Comparison of ENCODE assay signal across 8 cellular contexts in genomic region chr15:21258635-21259034, GRCh38.
A peak's percentile ranks its signal among the peaks of the same experiment; 100 is the strongest.
DNase-seq lines count a peak whose midpoint lies in the region; ATAC-seq, FAIRE-seq and TF ChIP-seq lines count a peak whose summit lies in the region.
"Not testable (repeated sequence)": the region's sequence is repeated elsewhere in the genome, so short reads cannot be mapped to it uniquely, and the experiment has no call there.

No MANE protein-coding gene starts in this region.

- peaks cover 30% of the 10 kb centered on the region for H3K9me3 ChIP-seq in A549
- H3K9me3 ChIP-seq in MM.1S (replicated peaks; ENCODE audit: insufficient read depth, low read length); mammary epithelial cell (replicated peaks; ENCODE audit: insufficient read depth, low read length): not testable (repeated sequence)

- H3F3A ChIP-seq in MM.1S (ENCODE audit: insufficient read depth, low read length), result not testable (repeated sequence)

- H3K4me1 ChIP-seq in A549; MM.1S (ENCODE audit: low read length); mammary epithelial cell (ENCODE audit: insufficient read depth, low read length): not testable (repeated sequence)

- not testable (repeated sequence) for H3K9ac ChIP-seq in MM.1S (ENCODE audit: low read length); mammary epithelial cell (ENCODE audit: insufficient read depth, low read length)

- in situ Hi-C loops in mammary epithelial cell (cut with MboI; ENCODE audit: low sequenced_read_pairs in 2 of 2), result not testable (repeated sequence)

- not testable (repeated sequence) for BruUV-seq in mammary epithelial cell (replicated peaks; lab: Mats Ljungman, UMichigan)

- H4K20me1 ChIP-seq in MM.1S (ENCODE audit: insufficient read depth, low read length); mammary epithelial cell (ENCODE audit: insufficient read depth, low read length): not testable (repeated sequence)

- TF ChIP-seq POLR2A in A549 (IDR thresholded peaks at IDR 0.05; ENCODE audit: low read length), result not testable (repeated sequence)

- 18% methylated on average over 3 of the region's 3 CpGs for WGBS in A549 (ENCODE audit: missing lambda C conversion rate)
- 95% methylated on average over 3 of the region's 3 CpGs for WGBS in mammary epithelial cell (ENCODE audit: low coverage, missing lambda C conversion rate)

- H3K9me3 Mint-ChIP-seq in stimulated activated memory B cell treated with anti-CD40 and anti-IgM and Interleukin-4, amounts not matched to agents 10 μg/mL and 1 μg/mL and 100 μg/mL, for 72 hours, result not testable (repeated sequence)

- H3K27me3 ChIP-seq in MM.1S (replicated peaks; ENCODE audit: insufficient read depth, low read length); mammary epithelial cell (ENCODE audit: insufficient read depth, low read length): not testable (repeated sequence)

- TF ChIP-seq CTCF in A549 (IDR thresholded peaks at IDR 0.05); MM.1S (IDR thresholded peaks at IDR 0.05; ENCODE audit: low read length); mammary epithelial cell (conservative IDR thresholded peaks at IDR 0.05 in 1 of 2, IDR thresholded peaks at IDR 0.05 in 1 of 2; ENCODE audit: extremely low read depth in 1 of 2, insufficient read depth in 1 of 2, low read depth in 1 of 2, low read length in 2 of 2): not testable (repeated sequence)

- H3K4me2 ChIP-seq in A549; MM.1S (ENCODE audit: low read depth, low read length); mammary epithelial cell (ENCODE audit: insufficient read depth, low read depth, low read length): not testable (repeated sequence)

- dilution Hi-C loops in mammary epithelial cell (cut with HindIII; ENCODE audit: low sequenced_read_pairs), result not testable (repeated sequence)

- H2AFZ ChIP-seq in MM.1S (ENCODE audit: low read length); mammary epithelial cell (ENCODE audit: low read depth, low read length): not testable (repeated sequence)

- H3K4me3 ChIP-seq in A549; MM.1S (ENCODE audit: low read length); mammary epithelial cell (replicated peaks in 1 of 3; ENCODE audit: insufficient read depth in 1 of 3, low read depth in 2 of 3, low read length in 3 of 3): not testable (repeated sequence)

- H3K27me3 Mint-ChIP-seq in stimulated activated memory B cell treated with anti-CD40 and anti-IgM and Interleukin-4, amounts not matched to agents 10 μg/mL and 1 μg/mL and 100 μg/mL, for 72 hours, result not testable (repeated sequence)

- not testable (repeated sequence) for H3K27ac ChIP-seq in A549; MM.1S (ENCODE audit: low read length); mammary epithelial cell (ENCODE audit: insufficient read depth, low read depth, low read length)

- H3K36me3 Mint-ChIP-seq in stimulated activated memory B cell treated with anti-CD40 and anti-IgM and Interleukin-4, amounts not matched to agents 10 μg/mL and 1 μg/mL and 100 μg/mL, for 72 hours, result not testable (repeated sequence)

- FAIRE-seq in A549 (lab: Jason Lieb, UNC) (peak; percentile 79), GM19239 (lab: Jason Lieb, UNC) (peak; percentile 8)

- H3K9me2 ChIP-seq in MM.1S (replicated peaks; ENCODE audit: insufficient read depth, low read length), result not testable (repeated sequence)

- not testable (repeated sequence) for H3K36me3 ChIP-seq in MM.1S (replicated peaks; ENCODE audit: insufficient read depth, low read length); mammary epithelial cell (ENCODE audit: insufficient read depth, low read length)

- H3K4me1 Mint-ChIP-seq in stimulated activated memory B cell treated with anti-CD40 and anti-IgM and Interleukin-4, amounts not matched to agents 10 μg/mL and 1 μg/mL and 100 μg/mL, for 72 hours, result not testable (repeated sequence)

- not testable (repeated sequence) for H3K79me2 ChIP-seq in MM.1S (ENCODE audit: low read length); mammary epithelial cell (ENCODE audit: insufficient read depth, low read length)

- not testable (repeated sequence) for H3K27ac Mint-ChIP-seq in stimulated activated memory B cell treated with anti-CD40 and anti-IgM and Interleukin-4, amounts not matched to agents 10 μg/mL and 1 μg/mL and 100 μg/mL, for 72 hours

- not testable (repeated sequence) for TF ChIP-seq RAD21 in A549 (conservative IDR thresholded peaks at IDR 0.05 in 1 of 2, IDR thresholded peaks at IDR 0.05 in 1 of 2)

- not testable (repeated sequence) for ATAC-seq in A549
- peak; percentile 54 for ATAC-seq in stimulated activated memory B cell treated with anti-CD40 and anti-IgM and Interleukin-4, amounts not matched to agents 10 μg/mL and 1 μg/mL and 100 μg/mL, for 72 hours

- POLR2A ChIA-PET in A549 (lab: Yijun Ruan, JAX), result not testable (repeated sequence)

- CTCF ChIA-PET in A549 (lab: Yijun Ruan, JAX); mammary epithelial cell (lab: Charles Lee; ENCODE audit: low non-redundant PET): not testable (repeated sequence)

- intact Hi-C loops in mammary epithelial cell (cut with micrococcal nuclease), result not testable (repeated sequence)

- DNase-seq in A549 (ENCODE audit: low read depth in 1 of 2, low spot score in 1 of 2), result peak in 1 of 2 experiments; percentile 0
- not testable (repeated sequence) for DNase-seq in GM19239 (ENCODE audit: insufficient read length, low spot score)
- peak; percentile 5 for DNase-seq in MM.1S
- peak; percentile 5 for DNase-seq in SK-N-DZ (ENCODE audit: low spot score)
- peak; percentile 0 for DNase-seq in mammary epithelial cell
- peak; percentile 1 for DNase-seq in glomerular visceral epithelial cell (ENCODE audit: extremely low spot score)
- peak; percentile 3 for DNase-seq in kidney tubule cell (ENCODE audit: low spot score)

- TF ChIP-seq EP300 in A549 (IDR thresholded peaks at IDR 0.05), result not testable (repeated sequence)

- not testable (repeated sequence) for H3K4me3 Mint-ChIP-seq in stimulated activated memory B cell treated with anti-CD40 and anti-IgM and Interleukin-4, amounts not matched to agents 10 μg/mL and 1 μg/mL and 100 μg/mL, for 72 hours
